Comparison of ENCODE assay signal across 17 cellular contexts in the genomic region with DNA sequence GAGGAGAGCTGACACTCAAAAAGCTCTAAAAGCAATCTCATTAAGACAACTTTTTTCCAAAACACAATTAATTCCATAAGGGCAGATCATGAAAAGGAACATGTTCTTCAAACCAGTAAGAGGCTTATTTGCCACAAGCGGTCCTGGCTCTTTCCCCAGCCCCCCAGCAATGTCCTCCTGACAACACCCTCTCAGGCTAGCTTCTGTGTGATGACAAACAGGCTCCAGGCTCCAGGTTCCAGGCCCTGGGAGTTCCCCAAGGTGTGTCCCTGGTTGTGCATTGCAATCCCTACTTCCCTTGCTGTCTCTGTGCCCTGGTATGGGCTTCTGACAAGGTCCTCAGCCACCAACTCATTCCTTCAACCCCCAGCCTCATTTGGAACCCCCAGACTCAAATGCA.
"Had no signal": no experiment of that assay in that cellular context is flagged by ENCODE, and none has a peak within 500 bp of the region (broad histone marks: within the 10 kb centered on the region; RNA-seq: fewer than 3 reads in every experiment).

No MANE protein-coding gene starts in this region.

- H3K9ac ChIP-seq: neural progenitor cell had no signal

- H3K4me1 ChIP-seq: gastroesophageal sphincter, neural progenitor cell, pancreas had no signal

- H3K27me3 ChIP-seq: adrenal gland, gastroesophageal sphincter, neural progenitor cell, pancreas had no signal

- H3K27ac ChIP-seq: adrenal gland, epithelial cell of prostate, gastroesophageal sphincter, neural progenitor cell, pancreas had no signal

- H3K4me2 ChIP-seq: neural progenitor cell had no signal

- ATAC-seq: gastroesophageal sphincter, left ventricle myocardium superior, pancreas had no signal

- H3K4me3 Mint-ChIP-seq: activated CD4-positive, alpha-beta memory T cell treated with anti-CD3 and anti-CD28 coated beads for 36 hours; activated T-helper 1 cell treated with anti-CD3 and anti-CD28 coated beads, Interleukin-12 subunit alpha, Interleukin-12 subunit beta, Interleukin-2, Interleukin-4 antibody, amounts not matched to agents 30 ng/mL and 10 ng/mL and 1 ng/mL, durations not matched to agents 14 hours and 24 hours and 36 hours; neural progenitor cell; T-helper 2 cell treated with Interferon-gamma antibody and Interleukin-4, amounts not matched to agents 5 μg/mL and 100 μg/mL, for 36 hours had no signal

- H3K9me3 Mint-ChIP-seq: activated CD4-positive, alpha-beta memory T cell treated with anti-CD3 and anti-CD28 coated beads for 36 hours; activated T-helper 1 cell treated with anti-CD3 and anti-CD28 coated beads, Interleukin-12 subunit alpha, Interleukin-12 subunit beta, Interleukin-2, Interleukin-4 antibody, amounts not matched to agents 30 ng/mL and 10 ng/mL and 1 ng/mL, durations not matched to agents 14 hours and 24 hours and 36 hours; T-helper 2 cell treated with Interferon-gamma antibody and Interleukin-4, amounts not matched to agents 5 μg/mL and 100 μg/mL, for 36 hours had no signal

- H3K36me3 ChIP-seq: adrenal gland, neural progenitor cell, pancreas had no signal

- H3K36me3 Mint-ChIP-seq: activated CD4-positive, alpha-beta memory T cell treated with anti-CD3 and anti-CD28 coated beads for 36 hours; neural progenitor cell had no signal

- H3K9me3 ChIP-seq: adrenal gland, pancreas had no signal

- H3K4me3 ChIP-seq: adrenal gland, gastroesophageal sphincter, neural progenitor cell, pancreas had no signal

- H3K27me3 Mint-ChIP-seq: activated CD4-positive, alpha-beta memory T cell treated with anti-CD3 and anti-CD28 coated beads for 36 hours had no signal

- DNase-seq: activated CD4-positive, alpha-beta memory T cell treated with anti-CD3 and anti-CD28 coated beads for 36 hours; activated CD4-positive, CD25-positive, alpha-beta regulatory T cell treated with anti-CD3 and anti-CD28 coated beads, Interleukin-2, amount 50 U/mL, for 72 hours; activated CD8-positive, alpha-beta memory T cell treated with anti-CD3 and anti-CD28 coated beads, Interleukin-2, amount 50 U/mL, for 4 hours; activated naive CD4-positive, alpha-beta T cell; adrenal gland; central memory CD4-positive, alpha-beta T cell; cortex of kidney; effector CD8-positive, alpha-beta T cell; left ventricle myocardium superior; pancreas; stimulated activated CD4-positive, alpha-beta T cell treated with anti-CD3 and anti-CD28 coated beads, Interleukin-4, amount 100 ng/mL, for 1 hour; stimulated activated CD8-positive, alpha-beta memory T cell treated with anti-CD3 and anti-CD28 coated beads, Interleukin-4, amount 100 ng/mL, for 48 hours had no signal

- H3K27ac Mint-ChIP-seq: activated CD4-positive, alpha-beta memory T cell treated with anti-CD3 and anti-CD28 coated beads for 36 hours; activated T-helper 1 cell treated with anti-CD3 and anti-CD28 coated beads, Interleukin-12 subunit alpha, Interleukin-12 subunit beta, Interleukin-2, Interleukin-4 antibody, amounts not matched to agents 30 ng/mL and 10 ng/mL and 1 ng/mL, durations not matched to agents 14 hours and 24 hours and 36 hours; neural progenitor cell; T-helper 2 cell treated with Interferon-gamma antibody and Interleukin-4, amounts not matched to agents 5 μg/mL and 100 μg/mL, for 36 hours had no signal

- H2AFZ ChIP-seq: neural progenitor cell had no signal
